Comparison of ENCODE assay signal across 8 cellular contexts in genomic region chr2:98087447-98088065, GRCh38. TPM values are rescaled to one million over a fixed set of nuclear protein-coding genes. Genes with fewer than 3 reads are reported as not detected.
A peak's percentile ranks its signal among the peaks of the same experiment; 100 is the strongest.
DNase-seq lines count a peak whose midpoint lies in the region; ATAC-seq and TF ChIP-seq lines count a peak whose summit lies in the region.

No MANE protein-coding gene starts in this region.

- H3K4me3 ChIP-seq in kidney epithelial cell (ENCODE audit: low read depth, low read length) (peak overlapping the region; percentile 46), thymus (ENCODE audit: low read length) (peak overlapping the region; percentile 34)

- no peak for ATAC-seq in activated naive CD8-positive, alpha-beta T cell treated with anti-CD3 and anti-CD28 coated beads, Interleukin-2, amount 10 ng/mL, durations not matched to agents 7 days and 5 days (ENCODE audit: low read depth)
- ATAC-seq in HG03342 (IDR thresholded peaks at IDR 0.05; ENCODE audit: unreplicated experiment): no peak

- peak overlapping the region; percentile 28 for H3K27ac Mint-ChIP-seq in activated naive CD4-positive, alpha-beta T cell treated with anti-CD3 and anti-CD28 coated beads for 36 hours
- H3K27ac Mint-ChIP-seq in activated naive CD8-positive, alpha-beta T cell treated with anti-CD3 and anti-CD28 coated beads, Interleukin-2, amount 10 ng/mL, durations not matched to agents 7 days and 5 days: peak overlapping the region; percentile 32

- H3K4me1 ChIP-seq in thymus (ENCODE audit: control insufficient read depth, insufficient read depth, low read length): peaks cover 9% of the 10 kb centered on the region

- H3K9me3 Mint-ChIP-seq in activated naive CD4-positive, alpha-beta T cell treated with anti-CD3 and anti-CD28 coated beads for 36 hours: no peaks in the 10 kb centered on the region
- H3K9me3 Mint-ChIP-seq in activated naive CD8-positive, alpha-beta T cell treated with anti-CD3 and anti-CD28 coated beads, Interleukin-2, amount 10 ng/mL, durations not matched to agents 7 days and 5 days: no peaks in the 10 kb centered on the region

- intact Hi-C loops in activated naive CD4-positive, alpha-beta T cell treated with anti-CD3 and anti-CD28 coated beads for 36 hours (cut with micrococcal nuclease): loop anchor here (2.0 to 5.0 kb wide), 2 partner anchors 47 to 90 kb away; partner anchors contain the start of gene TMEM131

- H3K4me3 Mint-ChIP-seq in activated naive CD4-positive, alpha-beta T cell treated with anti-CD3 and anti-CD28 coated beads for 36 hours: peak overlapping the region; percentile 59
- peak overlapping the region; percentile 84 for H3K4me3 Mint-ChIP-seq in activated naive CD8-positive, alpha-beta T cell treated with anti-CD3 and anti-CD28 coated beads, Interleukin-2, amount 10 ng/mL, durations not matched to agents 7 days and 5 days

- peaks cover 23% of the 10 kb centered on the region for H3K27me3 ChIP-seq in kidney epithelial cell (ENCODE audit: control insufficient read depth, insufficient read depth, low read length)
- H3K27me3 ChIP-seq in thymus (ENCODE audit: control insufficient read depth, insufficient read depth): peaks cover 5% of the 10 kb centered on the region

- DNase-seq in activated naive CD4-positive, alpha-beta T cell treated with anti-CD3 and anti-CD28 coated beads for 36 hours: no peak
- no peak for DNase-seq in activated naive CD4-positive, alpha-beta T cell treated with anti-CD3 and anti-CD28 coated beads, Interleukin-2, amount 50 U/mL, for 16 hours
- DNase-seq in activated naive CD8-positive, alpha-beta T cell treated with anti-CD3 and anti-CD28 coated beads, Interleukin-2, amount 10 ng/mL, durations not matched to agents 7 days and 5 days: no peak
- no peak for DNase-seq in kidney epithelial cell (ENCODE audit: low read depth)
- DNase-seq in NCI-H2171 treated with DMSO at 0.1 percent for 48 hours (lab: John Stamatoyannopoulos, UW): no peak
- no peak for DNase-seq in A172 (ENCODE audit: low spot score)

- peaks cover 36% of the 10 kb centered on the region for H3K27me3 Mint-ChIP-seq in activated naive CD4-positive, alpha-beta T cell treated with anti-CD3 and anti-CD28 coated beads for 36 hours (ENCODE audit: low read depth)
- H3K27me3 Mint-ChIP-seq in activated naive CD8-positive, alpha-beta T cell treated with anti-CD3 and anti-CD28 coated beads, Interleukin-2, amount 10 ng/mL, durations not matched to agents 7 days and 5 days: peaks cover 14% of the 10 kb centered on the region

- TF ChIP-seq CTCF in kidney epithelial cell (IDR thresholded peaks at IDR 0.05; ENCODE audit: insufficient read depth, low read length, poor library complexity, severe bottlenecking): no peak

- CTCF ChIA-PET in activated naive CD4-positive, alpha-beta T cell treated with anti-CD3 and anti-CD28 coated beads for 36 hours (lab: Charles Lee): no interaction called here

- H3K36me3 ChIP-seq in kidney epithelial cell (ENCODE audit: control insufficient read depth, insufficient read depth, low read length) (no peaks in the 10 kb centered on the region), thymus (ENCODE audit: control insufficient read depth, insufficient read depth) (no peaks in the 10 kb centered on the region)

- H3K36me3 Mint-ChIP-seq in activated naive CD4-positive, alpha-beta T cell treated with anti-CD3 and anti-CD28 coated beads for 36 hours (ENCODE audit: low read depth): peaks cover 1% of the 10 kb centered on the region
- H3K36me3 Mint-ChIP-seq in activated naive CD8-positive, alpha-beta T cell treated with anti-CD3 and anti-CD28 coated beads, Interleukin-2, amount 10 ng/mL, durations not matched to agents 7 days and 5 days: peaks cover 3% of the 10 kb centered on the region

- POLR2A ChIA-PET in activated naive CD8-positive, alpha-beta T cell treated with anti-CD3 and anti-CD28 coated beads, Interleukin-2, amount 10 ng/mL, durations not matched to agents 7 days and 5 days (lab: Charles Lee): no interaction called here

- no peaks in the 10 kb centered on the region for H3K9me3 ChIP-seq in thymus (ENCODE audit: control insufficient read depth)

- H3K4me1 Mint-ChIP-seq in activated naive CD4-positive, alpha-beta T cell treated with anti-CD3 and anti-CD28 coated beads for 36 hours (ENCODE audit: low read depth): peaks cover 28% of the 10 kb centered on the region
- peaks cover 35% of the 10 kb centered on the region for H3K4me1 Mint-ChIP-seq in activated naive CD8-positive, alpha-beta T cell treated with anti-CD3 and anti-CD28 coated beads, Interleukin-2, amount 10 ng/mL, durations not matched to agents 7 days and 5 days

- 84% methylated on average over 13 of the region's 13 CpGs for WGBS in thymus

- H3K27ac ChIP-seq in thymus (ENCODE audit: low read depth): no peak overlapping the region

RNA-seq across cellular contexts. Expression of gene VWA3B, which starts 0.6 kb away (rescaled TPM):
- total RNA-seq in activated naive CD4-positive, alpha-beta T cell treated with anti-CD3 and anti-CD28 coated beads for 36 hours: under 1 TPM in 1 of 2 experiments, not detected in 1; 0.43 TPM
- total RNA-seq in activated naive CD8-positive, alpha-beta T cell treated with anti-CD3 and anti-CD28 coated beads, Interleukin-2, amount 10 ng/mL, durations not matched to agents 7 days and 5 days: not detected
- not detected in 2 replicates for total RNA-seq in kidney epithelial cell
- 0.30 TPM for polyA plus RNA-seq in thymus
- total RNA-seq in A172 (2014; rRNA removed; shearing (Covaris generic)): not detected in 2 replicates
